In the genomic region with DNA sequence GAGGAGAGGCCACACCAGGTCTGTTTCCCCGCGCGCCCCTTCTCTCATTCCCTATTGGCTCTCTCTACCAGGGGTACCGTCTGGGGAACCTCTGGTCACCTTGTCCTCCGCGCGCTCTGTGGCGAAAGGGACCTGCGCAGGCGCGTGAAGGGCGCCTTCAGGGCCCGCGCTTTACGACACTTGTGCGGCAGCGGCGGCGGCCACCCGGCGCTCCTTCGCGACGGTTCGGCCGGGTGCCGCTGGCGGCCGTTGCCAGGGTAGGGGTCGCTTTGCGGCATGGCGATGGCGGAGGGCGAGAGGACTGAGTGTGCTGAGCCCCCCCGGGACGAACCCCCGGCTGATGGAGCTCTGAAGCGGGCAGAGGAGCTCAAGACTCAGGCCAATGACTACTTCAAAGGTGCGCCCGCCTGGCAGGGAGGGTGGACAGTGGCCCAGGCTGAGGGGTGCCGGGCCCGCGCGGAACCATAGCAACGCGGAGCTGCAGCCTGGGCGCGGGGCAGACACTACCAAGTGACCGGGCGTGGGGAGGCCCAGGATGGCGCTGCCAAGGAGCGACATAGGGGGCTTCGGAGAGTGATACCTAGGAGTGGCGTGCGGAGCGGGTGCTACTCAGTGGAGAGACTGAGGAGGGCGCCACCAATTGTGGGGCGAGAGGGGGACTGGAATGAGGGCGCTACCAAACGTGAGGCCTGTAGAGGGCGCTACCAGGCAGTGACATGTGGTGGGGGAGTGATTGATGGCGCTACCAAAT, we compare ENCODE assay signal across 8 cellular contexts. TPM values are rescaled to one million over a fixed set of nuclear protein-coding genes. Genes with fewer than 3 reads are reported as not detected.
DNase-seq lines count a peak whose midpoint lies in the region; ATAC-seq and TF ChIP-seq lines count a peak whose summit lies in the region.

TSS of gene PPP5C (plus strand) at position 267 of the 751 bp plus-strand sequence. CDS start at position 277, 10 bp downstream.

- H3K4me1 Mint-ChIP-seq in T-helper 1 cell treated with Interleukin-12 subunit alpha and Interleukin-12 subunit beta and Interleukin-4 antibody, amounts not matched to agents 30 μg/mL and 1 μg/mL, for 36 hours (ENCODE audit: low read depth), result peaks cover 44% of the 10 kb centered on the region

- peaks cover 19% of the 10 kb centered on the region for H3K36me3 Mint-ChIP-seq in T-helper 1 cell treated with Interleukin-12 subunit alpha and Interleukin-12 subunit beta and Interleukin-4 antibody, amounts not matched to agents 30 μg/mL and 1 μg/mL, for 36 hours (ENCODE audit: low read depth)

- H3K27me3 Mint-ChIP-seq in T-helper 1 cell treated with Interleukin-12 subunit alpha and Interleukin-12 subunit beta and Interleukin-4 antibody, amounts not matched to agents 30 μg/mL and 1 μg/mL, for 36 hours (ENCODE audit: low read depth), result peaks cover 14% of the 10 kb centered on the region

- H3K27ac ChIP-seq in left ventricle myocardium inferior (replicated peaks), result peak within 1 kb of the TSS; percentile 93
- peak within 1 kb of the TSS; percentile 66 to 83 for H3K27ac ChIP-seq in prostate gland

- H3K9me3 Mint-ChIP-seq in T-helper 1 cell treated with Interleukin-12 subunit alpha and Interleukin-12 subunit beta and Interleukin-4 antibody, amounts not matched to agents 30 μg/mL and 1 μg/mL, for 36 hours, result no peaks in the 10 kb centered on the region

- ATAC-seq in HG02798 (IDR thresholded peaks at IDR 0.05; ENCODE audit: poor library complexity, unreplicated experiment), result peak; percentile 65

- peaks cover 7% of the 10 kb centered on the region for H3K36me3 ChIP-seq in left ventricle myocardium inferior
- H3K36me3 ChIP-seq in prostate gland, result no peaks in the 10 kb centered on the region

- peak within 1 kb of the TSS; percentile 88 for H3K4me3 Mint-ChIP-seq in T-helper 1 cell treated with Interleukin-12 subunit alpha and Interleukin-12 subunit beta and Interleukin-4 antibody, amounts not matched to agents 30 μg/mL and 1 μg/mL, for 36 hours

- WGBS in prostate gland, result under 1% methylated on average over 48 of the region's 62 CpGs

- intact Hi-C loops in left ventricle myocardium inferior (cut with micrococcal nuclease) (no loop called here), prostate gland (cut with DNase I) (loop anchor here (5.0 kb wide), 1 partner anchor 65 kb away; no protein-coding TSS in a partner anchor)

- peak within 1 kb of the TSS; percentile 89 for H3K27ac Mint-ChIP-seq in T-helper 1 cell treated with Interleukin-12 subunit alpha and Interleukin-12 subunit beta and Interleukin-4 antibody, amounts not matched to agents 30 μg/mL and 1 μg/mL, for 36 hours

- TF ChIP-seq CTCF in GM12872 (IDR thresholded peaks at IDR 0.05; ENCODE audit: insufficient read depth, low read depth, low read length), result peak; percentile 98
- peak; percentile 61 for TF ChIP-seq CTCF in left ventricle myocardium inferior (IDR thresholded peaks at IDR 0.05; ENCODE audit: borderline replicate concordance)
- TF ChIP-seq CTCF in prostate gland (IDR thresholded peaks at IDR 0.05), result peak; percentile 59 to 88 (median 83)

- H3K9me3 ChIP-seq in left ventricle myocardium inferior (replicated peaks) (no peaks in the 10 kb centered on the region), prostate gland (no peaks in the 10 kb centered on the region)

- peak; percentile 71 for TF ChIP-seq POLR2A in prostate gland (IDR thresholded peaks at IDR 0.05)

- DNase-seq in NCI-H146 treated with DMSO at 0.1 percent for 48 hours (lab: John Stamatoyannopoulos, UW; ENCODE audit: unreplicated experiment) (peak; percentile 94), amniotic stem cell (lab: John Stamatoyannopoulos, UW) (peak; percentile 80), left ventricle myocardium inferior (peak; percentile 93), prostate gland (ENCODE audit: low spot score) (peak; percentile 85), ureter (ENCODE audit: low spot score) (peak; percentile 91)

- peak within 1 kb of the TSS; percentile 100 for H3K4me3 ChIP-seq in left ventricle myocardium inferior
- peak within 1 kb of the TSS; percentile 56 to 82 for H3K4me3 ChIP-seq in prostate gland

- peaks cover 64% of the 10 kb centered on the region for H3K4me1 ChIP-seq in left ventricle myocardium inferior
- peaks cover 9% of the 10 kb centered on the region for H3K4me1 ChIP-seq in prostate gland (replicated peaks)

- no peaks in the 10 kb centered on the region for H3K27me3 ChIP-seq in left ventricle myocardium inferior (ENCODE audit: low read depth)
- no peaks in the 10 kb centered on the region for H3K27me3 ChIP-seq in prostate gland (replicated peaks; ENCODE audit: insufficient read depth)

RNA-seq across cellular contexts. Expression of gene PPP5C, which starts in this region (rescaled TPM):
- total RNA-seq in left ventricle myocardium inferior, result 70.8 TPM
- 10 to 100 TPM; 81.4 to 84.3 TPM for total RNA-seq in prostate gland
- 91.3 TPM for total RNA-seq in ureter

Comparison
In these comparisons a context has a peak if more than half of its experiments do, and no peak if none do; other contexts are left out.
1. Peak in every context shown above with its lines: DNase-seq, ATAC-seq, H3K4me3 ChIP-seq and H3K27ac ChIP-seq.